2 cellular contexts compared by ENCODE assay signal in the genomic region with DNA sequence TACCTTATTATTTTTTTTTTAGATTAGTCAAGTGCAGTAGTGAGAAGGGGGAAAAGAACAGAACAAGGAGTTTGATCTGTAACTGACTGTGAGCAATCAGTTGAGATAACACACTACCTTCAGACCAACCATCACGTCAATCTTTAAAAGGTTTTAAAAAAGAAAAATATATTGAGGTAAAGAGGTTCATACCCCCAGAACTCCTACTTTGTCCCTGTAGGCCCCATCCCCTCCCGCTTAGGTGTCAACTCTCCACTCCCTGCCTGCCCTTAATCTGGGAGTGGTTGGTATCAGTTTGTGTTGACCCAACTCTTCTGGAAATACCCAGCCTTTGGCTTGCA.
TF ChIP-seq lines count a peak whose summit lies in the region.

No MANE protein-coding gene starts in this region.

TF ChIP-seq in A549, 52 proteins besides CTCF, POLR2A, EP300 and RAD21:
- TF ChIP-seq, protein P1, sequence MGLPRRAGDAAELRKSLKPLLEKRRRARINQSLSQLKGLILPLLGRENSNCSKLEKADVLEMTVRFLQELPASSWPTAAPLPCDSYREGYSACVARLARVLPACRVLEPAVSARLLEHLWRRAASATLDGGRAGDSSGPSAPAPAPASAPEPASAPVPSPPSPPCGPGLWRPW (IDR thresholded peaks at IDR 0.05): no peak
- TF ChIP-seq HOXA7 (CRISPR knock-in tag; IDR thresholded peaks at IDR 0.05) (no peak), ZSCAN20 (CRISPR knock-in tag; IDR thresholded peaks at IDR 0.05) (no peak), ZNF302 (CRISPR knock-in tag; IDR thresholded peaks at IDR 0.05) (no peak), NFE2L2 (conservative IDR thresholded peaks at IDR 0.05; ENCODE audit: low read length) (no peak), TFCP2L1 (CRISPR knock-in tag; IDR thresholded peaks at IDR 0.05) (no peak), CHD2 (IDR thresholded peaks at IDR 0.05; ENCODE audit: low read length, partially characterized antibody) (no peak), MAZ (IDR thresholded peaks at IDR 0.05; ENCODE audit: borderline replicate concordance, low read depth, low read length) (no peak), CEBPB (IDR thresholded peaks at IDR 0.05) (no peak), FOSL2 (IDR thresholded peaks at IDR 0.05) (no peak), FOSL2 (CRISPR knock-in tag; IDR thresholded peaks at IDR 0.05) (no peak), SMC3 (IDR thresholded peaks at IDR 0.05) (no peak), POLR2AphosphoS2 (conservative IDR thresholded peaks at IDR 0.05; ENCODE audit: low read length) (no peak), HEYL (CRISPR knock-in tag; IDR thresholded peaks at IDR 0.05) (no peak), NPAS2 (CRISPR knock-in tag; IDR thresholded peaks at IDR 0.05; ENCODE audit: borderline replicate concordance) (no peak), NR3C1 (IDR thresholded peaks at IDR 0.05) (no peak), JUN (IDR thresholded peaks at IDR 0.05) (no peak), PHF8 (IDR thresholded peaks at IDR 0.05; ENCODE audit: borderline replicate concordance, low read depth) (no peak)

TF ChIP-seq in GM12891, 5 proteins besides CTCF, POLR2A, EP300 and RAD21:
- no peak for TF ChIP-seq POU2F2 (IDR thresholded peaks at IDR 0.05; ENCODE audit: low read depth, low read length)
- TF ChIP-seq TAF1 (IDR thresholded peaks at IDR 0.05; ENCODE audit: low read depth, low read length): no peak
- TF ChIP-seq SPI1 (IDR thresholded peaks at IDR 0.05; ENCODE audit: low read depth, low read length): no peak
- no peak for TF ChIP-seq PAX5 (IDR thresholded peaks at IDR 0.05; ENCODE audit: insufficient read depth, low read length, severe bottlenecking)
- no peak for TF ChIP-seq POLR2AphosphoS5 (IDR thresholded peaks at IDR 0.05; ENCODE audit: low read depth, low read length)
